ENCODE assay signal across 26 cellular contexts in genomic region chr5:175131432-175131831, GRCh38.
DNase-seq lines count a peak whose midpoint lies in the region; ATAC-seq and TF ChIP-seq lines count a peak whose summit lies in the region.
"Had no signal": no experiment of that assay in that cellular context is flagged by ENCODE, and none has a peak within 500 bp of the region (broad histone marks: within the 10 kb centered on the region; RNA-seq: fewer than 3 reads in every experiment).

No MANE protein-coding gene starts in this region.

- peak overlapping the region; percentile 41 for H3K4me3 Mint-ChIP-seq in endodermal cell
- H3K4me3 Mint-ChIP-seq: CD4-positive, alpha-beta memory T cell had no signal

- WGBS in HUES64, result 2% methylated on average over 8 of the region's 8 CpGs
- 7 to 10% methylated on average over 8 of the region's 8 CpGs for WGBS in endodermal cell (ENCODE audit: insufficient coverage in 1 of 2, insufficient read length in 1 of 2), 2 experiments
- WGBS in GM23248 (ENCODE audit: low coverage in 1 of 2, low lambda C conversion rate in 2 of 2, missing lambda C conversion rate in 2 of 2), 2 experiments, result 14 to 15% methylated on average over 8 of the region's 8 CpGs
- WGBS in upper lobe of left lung, 2 donors, result 43 to 54% methylated on average over 8 of the region's 8 CpGs

- H2AFZ ChIP-seq in GM23248, result no peak overlapping the region

- no peak for TF ChIP-seq CTCF in endodermal cell (conservative IDR thresholded peaks at IDR 0.05)
- no peak for TF ChIP-seq CTCF in upper lobe of left lung (IDR thresholded peaks at IDR 0.05)

- peaks cover 24% of the 10 kb centered on the region for H3K4me1 ChIP-seq in HUES64 (ENCODE audit: insufficient read depth, low read length)
- H3K4me1 ChIP-seq in endodermal cell (ENCODE audit: control insufficient read depth, insufficient read depth, low read length), result no peaks in the 10 kb centered on the region
- no peaks in the 10 kb centered on the region for H3K4me1 ChIP-seq in GM23248 (ENCODE audit: insufficient read depth)
- no peaks in the 10 kb centered on the region for H3K4me1 ChIP-seq in upper lobe of left lung
- H3K4me1 ChIP-seq: SJCRH30 had no signal

- H3K27me3 Mint-ChIP-seq in endodermal cell (ENCODE audit: insufficient read depth), result no peaks in the 10 kb centered on the region

- in situ Hi-C loops in GM23248 (cut with MboI), result no loop called here

- no peaks in the 10 kb centered on the region for H3K36me3 Mint-ChIP-seq in endodermal cell (ENCODE audit: low read depth)

- peak overlapping the region; percentile 85 for H3K27ac Mint-ChIP-seq in endodermal cell

- no peaks in the 10 kb centered on the region for H3K27me3 ChIP-seq in HUES64 (ENCODE audit: insufficient read depth, low read length)
- no peaks in the 10 kb centered on the region for H3K27me3 ChIP-seq in endodermal cell (ENCODE audit: control insufficient read depth, insufficient read depth, low read length, poor library complexity, severe bottlenecking)
- no peaks in the 10 kb centered on the region for H3K27me3 ChIP-seq in GM23248 (replicated peaks; ENCODE audit: insufficient read depth)
- H3K27me3 ChIP-seq in upper lobe of left lung, result no peaks in the 10 kb centered on the region
- H3K27me3 ChIP-seq: SJCRH30 had no signal

- DNase-seq in endodermal cell (peak; percentile 89), islet precursor cell (peak; percentile 70), GM23248 (no peak), SKM-1 treated with dmso at 0.1 percent for 144 hours (lab: John Stamatoyannopoulos, UW; ENCODE audit: unreplicated experiment) (no peak), upper lobe of left lung (no peak)
- DNase-seq: C1 segment of cervical spinal cord; CD4-positive, alpha-beta memory T cell; COR-L47; GDM1; H7; MV-4-11; NCI-H1105; NCI-H146; NCI-H1930; NCI-H2107; NCI-H446; NCI-H526; NCI-H82; NK-92 treated with Interleukin-12 subunit alpha and Interleukin-12 subunit beta, amount 100 ng/mL, for 24 hours; PC-3; SJCRH30 had no signal

- no peaks in the 10 kb centered on the region for H4K20me1 ChIP-seq in GM23248 (ENCODE audit: insufficient read depth)

- H3K4me1 Mint-ChIP-seq in endodermal cell, result peaks cover 20% of the 10 kb centered on the region
- H3K4me1 Mint-ChIP-seq: CD4-positive, alpha-beta memory T cell had no signal

- no peak overlapping the region for H3K4me2 ChIP-seq in GM23248 (ENCODE audit: unreplicated experiment)

- ATAC-seq in HG03159 (IDR thresholded peaks at IDR 0.05; ENCODE audit: unreplicated experiment) (no peak), upper lobe of left lung (ENCODE audit: low FRiP score in 2 of 2) (no peak)
- ATAC-seq: HepG2, PC-3, Right ventricle myocardium inferior, SK-N-SH treated with all-trans-retinoic acid at 6 μM for 48 hours had no signal

- no peak for TF ChIP-seq EP300 in upper lobe of left lung (IDR thresholded peaks at IDR 0.05)

- H3F3A ChIP-seq in GM23248 (ENCODE audit: insufficient read depth), result no peaks in the 10 kb centered on the region

- H3K9me3 Mint-ChIP-seq in endodermal cell, result peaks cover 10% of the 10 kb centered on the region

- no peaks in the 10 kb centered on the region for H3K9me2 ChIP-seq in GM23248 (ENCODE audit: insufficient read depth)

- H3K79me2 ChIP-seq in GM23248 (ENCODE audit: insufficient read depth), result no peaks in the 10 kb centered on the region

- H3K9ac ChIP-seq in HUES64 (ENCODE audit: low read depth, low read length), result 0 out of 2 replicates have a peak overlapping the region, but pooled peaks have one; percentile 32
- H3K9ac ChIP-seq in endodermal cell (ENCODE audit: extremely low read depth, low read length, poor library complexity, severe bottlenecking), result no peak overlapping the region
- no peak overlapping the region for H3K9ac ChIP-seq in GM23248

- H3K4me3 ChIP-seq in HUES64 (ENCODE audit: low read length) (peak overlapping the region; percentile 4; the same call in 1 of the 2 replicates), endodermal cell (ENCODE audit: low read length) (peak overlapping the region; percentile 19), GM23248 (no peak overlapping the region), upper lobe of left lung (no peak overlapping the region)
- H3K4me3 ChIP-seq: SJCRH30 had no signal

- H3K9me3 ChIP-seq in HUES64 (ENCODE audit: insufficient read depth, low read depth, low read length), result no peaks in the 10 kb centered on the region
- H3K9me3 ChIP-seq in endodermal cell (ENCODE audit: control insufficient read depth, low read length), result peaks cover 5% of the 10 kb centered on the region
- no peaks in the 10 kb centered on the region for H3K9me3 ChIP-seq in GM23248 (ENCODE audit: low read depth)
- no peaks in the 10 kb centered on the region for H3K9me3 ChIP-seq in upper lobe of left lung

- no peaks in the 10 kb centered on the region for H3K36me3 ChIP-seq in HUES64 (ENCODE audit: insufficient read depth, low read length)
- H3K36me3 ChIP-seq in endodermal cell (ENCODE audit: control insufficient read depth, insufficient read depth, low read length), result no peaks in the 10 kb centered on the region
- H3K36me3 ChIP-seq in GM23248 (ENCODE audit: low read depth), result no peaks in the 10 kb centered on the region
- H3K36me3 ChIP-seq in upper lobe of left lung, result no peaks in the 10 kb centered on the region
- H3K36me3 ChIP-seq: SJCRH30 had no signal

- TF ChIP-seq POLR2A in upper lobe of left lung (IDR thresholded peaks at IDR 0.05), result no peak

- H3K27ac ChIP-seq in HUES64 (ENCODE audit: low read depth, low read length) (peak overlapping the region; percentile 48; the same call in 1 of the 2 replicates), endodermal cell (ENCODE audit: low read depth, low read length) (no peak overlapping the region), GM23248 (no peak overlapping the region), upper lobe of left lung (no peak overlapping the region)
- H3K27ac ChIP-seq: SJCRH30 had no signal

Comparison
In these comparisons a context has a peak if more than half of its experiments do, and no peak if none do; other contexts are left out.
1. H3K4me3 ChIP-seq: peak in HUES64 (single experiment) and endodermal cell (single experiment); none in GM23248 (single experiment) and upper lobe of left lung (0 of 4).
2. DNase-seq: peak in endodermal cell (single experiment) and islet precursor cell (single experiment); none in GM23248 (single experiment), SKM-1 treated with dmso at 0.1 percent for 144 hours (single experiment) and upper lobe of left lung (0 of 2).